4 cellular contexts compared by ENCODE assay signal in genomic region chr2:124032799-124033198, GRCh38. TPM values are rescaled to one million over a fixed set of nuclear protein-coding genes. Genes with fewer than 3 reads are reported as not detected.
"Had no signal": no experiment of that assay in that cellular context is flagged by ENCODE, and none has a peak within 500 bp of the region (broad histone marks: within the 10 kb centered on the region; RNA-seq: fewer than 3 reads in every experiment).

No MANE protein-coding gene starts in this region.

- DNase-seq: GDM1, GF-D8 had no signal

- H3K4me3 ChIP-seq: GM12878 had no signal

- ATAC-seq: GM12878 had no signal

RNA-seq across cellular contexts. Expression of gene CNTNAP5, which starts 7.7 kb away (rescaled TPM):
- total RNA-seq: G401, GM12878 had no signal
- polyA plus RNA-seq: GM12878 had no signal
